26 cellular contexts compared by ENCODE assay signal in genomic region chr13:33560722-33561121, GRCh38.
"Had no signal": no experiment of that assay in that cellular context is flagged by ENCODE, and none has a peak within 500 bp of the region (broad histone marks: within the 10 kb centered on the region; RNA-seq: fewer than 3 reads in every experiment).

No MANE protein-coding gene starts in this region.

- H3K36me3 ChIP-seq: brain microvascular endothelial cell, colonic mucosa, transverse colon, uterus had no signal

- H3K9me3 ChIP-seq: colonic mucosa, transverse colon, uterus had no signal

- FAIRE-seq: endothelial cell of umbilical vein, kidney had no signal

- H3K27ac ChIP-seq: brain microvascular endothelial cell, colonic mucosa, foreskin keratinocyte, transverse colon, uterus had no signal

- DNase-seq: activated CD4-positive, alpha-beta memory T cell treated with anti-CD3 and anti-CD28 coated beads for 36 hours; activated CD4-positive, alpha-beta T cell treated with anti-CD3 and anti-CD28 coated beads for 4 hours; activated CD4-positive, CD25-positive, alpha-beta regulatory T cell; activated effector memory CD4-positive, alpha-beta T cell treated with Interleukin-2 at 50 U/mL for 16 hours; activated naive CD4-positive, alpha-beta T cell treated with anti-CD3 and anti-CD28 coated beads for 36 hours; activated T-cell treated with anti-CD3 and anti-CD28 coated beads, Interleukin-2, amount 50 U/mL, for 72 hours; aorta; brain microvascular endothelial cell; colonic mucosa; dorsolateral prefrontal cortex; effector memory CD8-positive, alpha-beta T cell; foreskin keratinocyte; kidney; naive B cell; occipital lobe; posterior cingulate gyrus; stimulated activated CD4-positive, alpha-beta T cell treated with anti-CD3 and anti-CD28 coated beads, Interleukin-2, amount 100 ng/mL, for 48 hours; stimulated activated CD8-positive, alpha-beta memory T cell treated with anti-CD3 and anti-CD28 coated beads, Interleukin-4, amount 100 ng/mL, for 48 hours; stimulated activated naive B cell treated with anti-CD40 and anti-IgM and Interleukin-4, amounts not matched to agents 10 μg/mL and 1 μg/mL and 100 μg/mL, for 72 hours; T-helper 17 cell; transverse colon; uterus had no signal

- H3K4me3 ChIP-seq: colonic mucosa, dorsolateral prefrontal cortex, lung, transverse colon, uterus had no signal

- ATAC-seq: activated T-cell treated with anti-CD3 and anti-CD28 coated beads, Interleukin-2, amount 50 U/mL, for 72 hours; effector memory CD8-positive, alpha-beta T cell; esophagus mucosa; foreskin keratinocyte; sciatic nerve; stimulated activated naive B cell treated with anti-CD40 and anti-IgM and Interleukin-4, amounts not matched to agents 10 μg/mL and 1 μg/mL and 100 μg/mL, for 72 hours; T-helper 17 cell had no signal

- H3K27me3 ChIP-seq: brain microvascular endothelial cell, colonic mucosa, dorsolateral prefrontal cortex, foreskin keratinocyte, transverse colon, uterus had no signal

- H3K4me1 ChIP-seq: colonic mucosa, foreskin keratinocyte, transverse colon, uterus had no signal
